8 cellular contexts compared by ENCODE assay signal in genomic region chr6:96939019-96939805, GRCh38. TPM values are rescaled to one million over a fixed set of nuclear protein-coding genes. Genes with fewer than 3 reads are reported as not detected.
A peak's percentile ranks its signal among the peaks of the same experiment; 100 is the strongest.
DNase-seq lines count a peak whose midpoint lies in the region; ATAC-seq and TF ChIP-seq lines count a peak whose summit lies in the region.

No MANE protein-coding gene starts in this region.

- H4K20me1 ChIP-seq in GM23248 (ENCODE audit: insufficient read depth), result no peaks in the 10 kb centered on the region

- 22 to 37% methylated on average over 4 of the region's 4 CpGs for WGBS in GM23248 (ENCODE audit: low coverage in 1 of 2, low lambda C conversion rate in 2 of 2, missing lambda C conversion rate in 2 of 2), 2 experiments

- POLR2A ChIA-PET in A673 (lab: Charles Lee; ENCODE audit: low non-redundant PET), result no interaction called here
- POLR2A ChIA-PET in naive thymus-derived CD8-positive, alpha-beta T cell (lab: Charles Lee), result no interaction called here

- CTCF ChIA-PET in A673 (lab: Charles Lee), result no interaction called here

- H3K4me3 Mint-ChIP-seq in naive thymus-derived CD8-positive, alpha-beta T cell, result no peak overlapping the region

- intact Hi-C loops in A673 (cut with micrococcal nuclease; ENCODE audit: unreplicated experiment), result no loop called here

- no peaks in the 10 kb centered on the region for H3K36me3 ChIP-seq in A673 (ENCODE audit: insufficient read depth, low read length, poor library complexity, severe bottlenecking)
- no peaks in the 10 kb centered on the region for H3K36me3 ChIP-seq in GM23248 (ENCODE audit: low read depth)

- no peak overlapping the region for H3K9ac ChIP-seq in GM23248

- H3K9me2 ChIP-seq in GM23248 (ENCODE audit: insufficient read depth), result no peaks in the 10 kb centered on the region

- H2AFZ ChIP-seq in GM23248, result no peak overlapping the region; the same call in 1 of the 2 replicates

- H3K4me1 Mint-ChIP-seq in naive thymus-derived CD8-positive, alpha-beta T cell, result peaks cover 0 to 17% (median 2%) of the 10 kb centered on the region in 4 donors

- H3K36me3 Mint-ChIP-seq in naive thymus-derived CD8-positive, alpha-beta T cell, result peaks cover 0 to 4% (median 4%) of the 10 kb centered on the region in 3 donors

- peak; percentile 85 for DNase-seq in A673 (ENCODE audit: low spot score)
- peak; percentile 54 for DNase-seq in GM23248
- DNase-seq in T1000 (lab: John Stamatoyannopoulos, UW), result peak; percentile 41
- peak; percentile 71 for DNase-seq in globus pallidus (ENCODE audit: low spot score)
- no peak for DNase-seq in mesenteric fat pad (ENCODE audit: low spot score)
- DNase-seq in naive thymus-derived CD8-positive, alpha-beta T cell, result no peak
- DNase-seq in activated effector memory CD4-positive, alpha-beta T cell treated with anti-CD3 and anti-CD28 coated beads, Interleukin-2, amount 50 U/mL, for 16 hours, result no peak

- ATAC-seq in naive thymus-derived CD8-positive, alpha-beta T cell, result no peak
- ATAC-seq in GM18517 (IDR thresholded peaks at IDR 0.05; ENCODE audit: unreplicated experiment), result no peak

- H3K4me2 ChIP-seq in GM23248 (ENCODE audit: unreplicated experiment), result no peak overlapping the region

- no peak for TF ChIP-seq CTCF in A673 (conservative IDR thresholded peaks at IDR 0.05; ENCODE audit: low read depth, low read length)

- no peaks in the 10 kb centered on the region for H3K79me2 ChIP-seq in GM23248 (ENCODE audit: insufficient read depth)

- no peaks in the 10 kb centered on the region for H3K9me3 Mint-ChIP-seq in naive thymus-derived CD8-positive, alpha-beta T cell

- H3K27me3 ChIP-seq in A673 (replicated peaks; ENCODE audit: insufficient read depth, low read depth, low read length, poor library complexity), result no peaks in the 10 kb centered on the region
- peaks cover 13% of the 10 kb centered on the region; the same call in 1 of the 2 replicates for H3K27me3 ChIP-seq in GM23248 (replicated peaks; ENCODE audit: insufficient read depth)

- H3K27ac Mint-ChIP-seq in naive thymus-derived CD8-positive, alpha-beta T cell, result no peak overlapping the region

- H3K27me3 Mint-ChIP-seq in naive thymus-derived CD8-positive, alpha-beta T cell, result peaks cover 0 to 8% (median 0%) of the 10 kb centered on the region in 5 donors

- no peaks in the 10 kb centered on the region; the same call in 1 of the 2 replicates for H3F3A ChIP-seq in GM23248 (ENCODE audit: insufficient read depth)

- H3K27ac ChIP-seq in A673 (ENCODE audit: low read depth, low read length, poor library complexity, severe bottlenecking), result no peak overlapping the region
- H3K27ac ChIP-seq in GM23248, result no peak overlapping the region

- H3K4me3 ChIP-seq in A673 (ENCODE audit: low read depth, low read length, poor library complexity, severe bottlenecking), result no peak overlapping the region
- no peak overlapping the region for H3K4me3 ChIP-seq in GM23248

- peaks cover 10% of the 10 kb centered on the region for H3K4me1 ChIP-seq in A673 (ENCODE audit: insufficient read depth, low read length, poor library complexity, severe bottlenecking)
- peaks cover 9% of the 10 kb centered on the region for H3K4me1 ChIP-seq in GM23248 (ENCODE audit: insufficient read depth)

- BruUV-seq in A673 (replicated peaks; lab: Mats Ljungman, UMichigan), result no TSS peak

- in situ Hi-C loops in GM23248 (cut with MboI), result no loop called here

- H3K9me3 ChIP-seq in A673 (ENCODE audit: low read depth, low read length, poor library complexity, severe bottlenecking), result no peaks in the 10 kb centered on the region
- H3K9me3 ChIP-seq in GM23248 (ENCODE audit: low read depth), result no peaks in the 10 kb centered on the region

RNA-seq across cellular contexts. Expression of gene KLHL32, which starts 14.7 kb away (rescaled TPM):
- 0.11 and 0.26 TPM in 2 replicates for total RNA-seq in A673 (2021)
- total RNA-seq in GM23248 (2014; rRNA removed; shearing (Covaris generic)), result not detected in 2 replicates
- polyA plus RNA-seq in GM23248 (2016; fragmentation: Nextera tagmentation; extraction: Ambion mirVana), result not detected in 2 replicates
- 0.16 TPM for total RNA-seq in mesenteric fat pad
- 1 to 10 TPM; 3.9 to 4.8 TPM for total RNA-seq in naive thymus-derived CD8-positive, alpha-beta T cell
- 1 to 10 TPM; 1.0 to 2.5 (median 1.7) TPM for polyA plus RNA-seq in naive thymus-derived CD8-positive, alpha-beta T cell

RNA-seq across cellular contexts. Expression of gene NDUFAF4, which starts 41.5 kb away (rescaled TPM):
- total RNA-seq in A673 (2021) (96.0 and 120 TPM in 2 replicates), mesenteric fat pad (49.3 TPM)
- total RNA-seq in GM23248 (2014; rRNA removed; shearing (Covaris generic)), result 7.2 and 24.5 TPM in 2 replicates
- 79.5 and 83.4 TPM in 2 replicates for polyA plus RNA-seq in GM23248 (2016; fragmentation: Nextera tagmentation; extraction: Ambion mirVana)
- total RNA-seq in naive thymus-derived CD8-positive, alpha-beta T cell, result 10 to 100 TPM; 19.6 to 26.6 TPM
- 10 to 100 TPM; 70.7 to 95.2 (median 86.3) TPM for polyA plus RNA-seq in naive thymus-derived CD8-positive, alpha-beta T cell

Comparison
In these comparisons a context has a peak if more than half of its experiments do, and no peak if none do; other contexts are left out.
1. DNase-seq: peak in A673 (single experiment), GM23248 (single experiment), T1000 (single experiment) and globus pallidus (single experiment); none in mesenteric fat pad (single experiment), naive thymus-derived CD8-positive, alpha-beta T cell (0 of 10) and activated effector memory CD4-positive, alpha-beta T cell treated with anti-CD3 and anti-CD28 coated beads, Interleukin-2, amount 50 U/mL, for 16 hours (single experiment).